In the genomic region with DNA sequence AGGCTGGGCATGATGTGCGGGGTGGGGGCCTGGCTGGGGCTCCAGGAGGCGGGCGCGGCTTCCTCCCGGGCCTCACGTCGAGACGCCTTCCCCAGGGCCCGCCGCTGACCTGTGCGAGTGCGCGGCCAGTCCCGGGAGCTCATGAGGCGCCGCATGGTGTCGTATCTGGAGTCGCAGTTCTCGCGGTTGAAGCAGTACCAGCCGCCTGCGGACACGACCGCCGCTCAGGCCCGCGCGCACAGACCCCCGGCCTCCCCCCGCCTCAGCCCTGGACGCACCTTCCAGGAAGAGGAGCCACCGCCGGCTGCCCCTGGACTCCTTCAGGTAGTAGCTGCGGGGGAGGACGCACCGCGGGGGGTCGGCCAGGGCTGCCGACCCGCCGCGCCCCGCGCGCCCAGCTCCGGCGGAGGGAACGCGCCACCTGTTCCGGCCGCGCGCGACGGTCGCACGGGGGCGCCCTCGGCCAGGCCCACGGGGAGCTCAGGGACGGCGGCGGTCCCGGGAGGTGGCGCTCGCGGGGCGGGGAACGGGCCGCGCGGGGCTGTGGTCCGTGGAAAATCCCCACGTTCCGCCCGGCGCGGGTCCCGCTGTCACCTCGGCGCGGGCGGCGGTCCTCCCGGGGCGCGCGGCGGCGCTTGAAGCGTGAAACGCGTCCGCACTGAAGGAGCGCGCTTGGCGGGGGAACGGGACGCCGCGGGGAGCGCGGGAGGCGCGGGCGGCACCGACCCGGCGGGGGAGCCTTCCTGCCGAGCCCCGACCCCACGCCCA, we compare ENCODE assay signal across 8 cellular contexts. TPM values are rescaled to one million over a fixed set of nuclear protein-coding genes. Genes with fewer than 3 reads are reported as not detected.
A peak's percentile ranks its signal among the peaks of the same experiment; 100 is the strongest.
DNase-seq lines count a peak whose midpoint lies in the region; ATAC-seq and TF ChIP-seq lines count a peak whose summit lies in the region.

No MANE protein-coding gene starts in this region.

- in situ Hi-C loops in Caki2 (cut with HindIII; ENCODE audit: low pct_unique_long_range_greater_than_20kb, low sequenced_read_pairs) = no loop called here

- CTCF ChIA-PET in HEK293T (lab: Yijun Ruan, JAX) = interaction anchor here (0.6 to 2.3 kb wide), 17 partner anchors 8 to 229 kb away, joined by 3 to 34 read pairs (median 4); partner anchors contain the start of genes CENPX, LRRC45 and MAFG

- TF ChIP-seq CTCF in psoas muscle (IDR thresholded peaks at IDR 0.05) (peak; percentile 90), vagina (IDR thresholded peaks at IDR 0.05) (peak; percentile 37 to 68 (median 58))

- H3K27ac ChIP-seq in psoas muscle = no peak overlapping the region
- no peak overlapping the region for H3K27ac ChIP-seq in vagina

- H3K27me3 ChIP-seq in psoas muscle (ENCODE audit: insufficient read depth in 3 of 3, low read length in 2 of 3) (peaks cover 0 to 23% (median 3%) of the 10 kb centered on the region in 3 donors), vagina (peaks cover 14% of the 10 kb centered on the region)

- no peak for TF ChIP-seq POLR2A in vagina (IDR thresholded peaks at IDR 0.05)

- H3K9me3 ChIP-seq in psoas muscle (no peaks in the 10 kb centered on the region), vagina (no peaks in the 10 kb centered on the region)

- H3K4me1 ChIP-seq in psoas muscle = peaks cover 27% of the 10 kb centered on the region
- peaks cover 8% of the 10 kb centered on the region for H3K4me1 ChIP-seq in vagina

- intact Hi-C loops in Right ventricle myocardium superior (cut with DNase I) = loop anchor here (2.0 to 10.0 kb wide), 2 partner anchors 61 to 195 kb away; no protein-coding TSS in a partner anchor
- intact Hi-C loops in psoas muscle (cut with DNase I) = loop anchor here (1.0 to 5.0 kb wide), 4 partner anchors 43 to 193 kb away; no protein-coding TSS in a partner anchor
- intact Hi-C loops in vagina (cut with DNase I) = loop anchor here (5.0 to 10.0 kb wide), 2 partner anchors 53 to 195 kb away; no protein-coding TSS in a partner anchor

- WGBS in psoas muscle, 3 donors = 1 to 3% (median 2%) methylated on average over 50 to 112 of the region's 112 CpGs

- peak; percentile 96 for ATAC-seq in Right ventricle myocardium superior (ENCODE audit: poor library complexity)
- peak; percentile 82 to 87 (median 84) for ATAC-seq in psoas muscle
- ATAC-seq in HG02610 (IDR thresholded peaks at IDR 0.05; ENCODE audit: unreplicated experiment) = no peak

- POLR2A ChIA-PET in HEK293T (lab: Yijun Ruan, JAX) = interaction anchor here (0.6 to 1.4 kb wide), 10 partner anchors 16 to 126 kb away, joined by 3 to 13 read pairs (median 4); partner anchors contain the start of genes CENPX, DCXR, LRRC45 and MCRIP1

- DNase-seq in Caki2 (ENCODE audit: low read depth) = peak; percentile 50
- DNase-seq in HEK293T (ENCODE audit: extremely low spot score) = peak; percentile 67
- DNase-seq in RPMI8226 = peak; percentile 78
- peak; percentile 68 for DNase-seq in activated gamma-delta T cell treated with anti-CD3 and anti-CD28 coated beads, Interleukin-2, amount 50 U/mL, for 16 hours (ENCODE audit: low read depth)
- peak; percentile 87 for DNase-seq in Right ventricle myocardium superior
- DNase-seq in psoas muscle = peak; percentile 75 to 88
- no peak for DNase-seq in vagina (ENCODE audit: extremely low spot score in 2 of 2)

- no peaks in the 10 kb centered on the region for H3K36me3 ChIP-seq in psoas muscle (ENCODE audit: insufficient read depth in 1 of 2, low read depth in 1 of 2)
- no peaks in the 10 kb centered on the region for H3K36me3 ChIP-seq in vagina

- peak overlapping the region; percentile 66 for H3K4me3 ChIP-seq in psoas muscle
- H3K4me3 ChIP-seq in vagina = peak overlapping the region; percentile 34 to 40

TF ChIP-seq in HEK293T, 16 proteins besides CTCF, POLR2A, EP300 and RAD21:
- TF ChIP-seq LEF1 (IDR thresholded peaks at IDR 0.05; ENCODE audit: borderline replicate concordance) (peak; percentile 61; the same call in 1 of the 2 replicates), FOXA1 (IDR thresholded peaks at IDR 0.05) (no peak), FOXM1 (IDR thresholded peaks at IDR 0.05; ENCODE audit: borderline replicate concordance) (peak; percentile 48; the same call in 1 of the 2 replicates), ARNT (IDR thresholded peaks at IDR 0.05) (peak; percentile 64; the same call in 1 of the 2 replicates)

RNA-seq across cellular contexts. Expression of gene NOTUM, which starts 1.4 kb away (rescaled TPM):
- total RNA-seq in Caki2 (2014; rRNA removed; shearing (Covaris generic); ENCODE audit: low replicate concordance) = not detected in 2 replicates
- 0.56 TPM for total RNA-seq in Right ventricle myocardium superior
- 1 to 10 TPM in 3 of 4 donors, under 1 TPM in 1; 0.92 to 1.9 (median 1.5) TPM for total RNA-seq in psoas muscle
- under 1 TPM; 0.25 to 0.48 (median 0.44) TPM for polyA plus RNA-seq in psoas muscle
- not detected for total RNA-seq in vagina

RNA-seq across cellular contexts. Expression of gene MYADML2, which starts 12.5 kb away (rescaled TPM):
- not detected in 2 replicates for total RNA-seq in Caki2 (2014; rRNA removed; shearing (Covaris generic); ENCODE audit: low replicate concordance)
- 3.5 TPM for total RNA-seq in Right ventricle myocardium superior
- 10 to 100 TPM in 3 of 4 donors, 1 to 10 TPM in 1; 9.7 to 58.0 (median 13.4) TPM for total RNA-seq in psoas muscle
- 10 to 100 TPM in 1 of 3 donors, 1 to 10 TPM in 1, under 1 TPM in 1; 0.47 to 95.8 (median 9.1) TPM for polyA plus RNA-seq in psoas muscle
- total RNA-seq in vagina = not detected

RNA-seq across cellular contexts. Expression of gene ASPSCR1, which starts 17.9 kb away (rescaled TPM):
- total RNA-seq in Caki2 (2014; rRNA removed; shearing (Covaris generic); ENCODE audit: low replicate concordance) = 48.7 and 62.8 TPM in 2 replicates
- total RNA-seq in Right ventricle myocardium superior = 25.4 TPM
- total RNA-seq in psoas muscle = 10 to 100 TPM; 27.7 to 37.4 (median 35.0) TPM
- polyA plus RNA-seq in psoas muscle = 10 to 100 TPM; 27.9 to 33.1 (median 33.0) TPM
- total RNA-seq in vagina = 31.2 TPM

RNA-seq across cellular contexts. Expression of gene PYCR1, which starts 22.4 kb away (rescaled TPM):
- 272 and 283 TPM in 2 replicates for total RNA-seq in Caki2 (2014; rRNA removed; shearing (Covaris generic); ENCODE audit: low replicate concordance)
- total RNA-seq in Right ventricle myocardium superior = 3.2 TPM
- total RNA-seq in psoas muscle = 10 to 100 TPM in 2 of 4 donors, 1 to 10 TPM in 2; 5.4 to 12.5 (median 9.5) TPM
- 10 to 100 TPM in 2 of 3 donors, 1 to 10 TPM in 1; 8.3 to 23.2 (median 15.2) TPM for polyA plus RNA-seq in psoas muscle
- 9.1 TPM for total RNA-seq in vagina

RNA-seq across cellular contexts. Expression of gene MAFG, which starts 32.0 kb away (rescaled TPM):
- total RNA-seq in Caki2 (2014; rRNA removed; shearing (Covaris generic); ENCODE audit: low replicate concordance) = 45.2 and 67.3 TPM in 2 replicates
- total RNA-seq in Right ventricle myocardium superior = 29.9 TPM
- total RNA-seq in psoas muscle = 10 to 100 TPM; 43.1 to 74.2 (median 53.7) TPM
- 10 to 100 TPM; 21.6 to 73.7 (median 26.6) TPM for polyA plus RNA-seq in psoas muscle
- 18.9 TPM for total RNA-seq in vagina

Comparison
In these comparisons a context has a peak if more than half of its experiments do, and no peak if none do; other contexts are left out.
1. DNase-seq: peak in Caki2 (single experiment), HEK293T (single experiment), RPMI8226 (single experiment), activated gamma-delta T cell treated with anti-CD3 and anti-CD28 coated beads, Interleukin-2, amount 50 U/mL, for 16 hours (single experiment), Right ventricle myocardium superior (single experiment) and psoas muscle (2 of 2); none in vagina (0 of 2).